1 cellular context compared by ENCODE assay signal in the genomic region with DNA sequence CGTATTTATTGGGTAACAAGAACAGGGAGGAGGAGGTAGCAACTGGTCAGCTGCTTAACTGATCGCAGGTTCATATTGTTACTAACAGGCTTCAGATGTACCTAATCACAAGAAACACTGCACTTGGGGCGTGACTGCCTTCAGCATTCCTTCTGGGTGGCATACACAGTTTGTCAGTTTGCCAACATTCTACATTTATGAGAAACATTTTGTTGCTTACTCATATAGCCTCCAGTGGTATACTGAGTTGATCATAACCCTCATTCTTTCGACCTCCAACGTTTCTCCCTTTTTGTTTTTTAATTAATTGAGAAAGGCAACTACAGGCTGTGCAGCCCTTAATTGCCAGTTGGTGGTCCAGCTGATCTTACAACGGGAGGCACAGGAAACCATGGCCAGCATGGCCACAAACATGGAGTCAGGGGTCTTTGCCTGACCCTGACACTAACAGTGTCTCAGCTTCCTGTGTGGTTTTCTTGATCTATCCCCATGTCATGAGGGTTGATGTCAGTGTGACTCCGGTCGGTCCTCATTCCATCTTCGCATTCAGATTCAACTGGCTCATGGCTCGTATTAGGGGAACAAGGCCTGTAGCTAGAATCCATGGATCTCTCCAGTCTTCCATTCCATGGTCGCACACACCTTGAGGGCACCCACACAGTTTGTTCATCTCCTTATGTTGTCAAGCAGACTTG.
TF ChIP-seq lines count a peak whose summit lies in the region.

No MANE protein-coding gene starts in this region.

TF ChIP-seq in GM23338, 12 proteins besides CTCF, POLR2A, EP300 and RAD21 (continued from another document):
- no peak for TF ChIP-seq ZNF462 (CRISPR knock-in tag; IDR thresholded peaks at IDR 0.05)
- TF ChIP-seq, protein P1, sequence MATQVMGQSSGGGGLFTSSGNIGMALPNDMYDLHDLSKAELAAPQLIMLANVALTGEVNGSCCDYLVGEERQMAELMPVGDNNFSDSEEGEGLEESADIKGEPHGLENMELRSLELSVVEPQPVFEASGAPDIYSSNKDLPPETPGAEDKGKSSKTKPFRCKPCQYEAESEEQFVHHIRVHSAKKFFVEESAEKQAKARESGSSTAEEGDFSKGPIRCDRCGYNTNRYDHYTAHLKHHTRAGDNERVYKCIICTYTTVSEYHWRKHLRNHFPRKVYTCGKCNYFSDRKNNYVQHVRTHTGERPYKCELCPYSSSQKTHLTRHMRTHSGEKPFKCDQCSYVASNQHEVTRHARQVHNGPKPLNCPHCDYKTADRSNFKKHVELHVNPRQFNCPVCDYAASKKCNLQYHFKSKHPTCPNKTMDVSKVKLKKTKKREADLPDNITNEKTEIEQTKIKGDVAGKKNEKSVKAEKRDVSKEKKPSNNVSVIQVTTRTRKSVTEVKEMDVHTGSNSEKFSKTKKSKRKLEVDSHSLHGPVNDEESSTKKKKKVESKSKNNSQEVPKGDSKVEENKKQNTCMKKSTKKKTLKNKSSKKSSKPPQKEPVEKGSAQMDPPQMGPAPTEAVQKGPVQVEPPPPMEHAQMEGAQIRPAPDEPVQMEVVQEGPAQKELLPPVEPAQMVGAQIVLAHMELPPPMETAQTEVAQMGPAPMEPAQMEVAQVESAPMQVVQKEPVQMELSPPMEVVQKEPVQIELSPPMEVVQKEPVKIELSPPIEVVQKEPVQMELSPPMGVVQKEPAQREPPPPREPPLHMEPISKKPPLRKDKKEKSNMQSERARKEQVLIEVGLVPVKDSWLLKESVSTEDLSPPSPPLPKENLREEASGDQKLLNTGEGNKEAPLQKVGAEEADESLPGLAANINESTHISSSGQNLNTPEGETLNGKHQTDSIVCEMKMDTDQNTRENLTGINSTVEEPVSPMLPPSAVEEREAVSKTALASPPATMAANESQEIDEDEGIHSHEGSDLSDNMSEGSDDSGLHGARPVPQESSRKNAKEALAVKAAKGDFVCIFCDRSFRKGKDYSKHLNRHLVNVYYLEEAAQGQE (IDR thresholded peaks at IDR 0.05; ENCODE audit: unreplicated experiment): no peak
- TF ChIP-seq, protein P2, sequence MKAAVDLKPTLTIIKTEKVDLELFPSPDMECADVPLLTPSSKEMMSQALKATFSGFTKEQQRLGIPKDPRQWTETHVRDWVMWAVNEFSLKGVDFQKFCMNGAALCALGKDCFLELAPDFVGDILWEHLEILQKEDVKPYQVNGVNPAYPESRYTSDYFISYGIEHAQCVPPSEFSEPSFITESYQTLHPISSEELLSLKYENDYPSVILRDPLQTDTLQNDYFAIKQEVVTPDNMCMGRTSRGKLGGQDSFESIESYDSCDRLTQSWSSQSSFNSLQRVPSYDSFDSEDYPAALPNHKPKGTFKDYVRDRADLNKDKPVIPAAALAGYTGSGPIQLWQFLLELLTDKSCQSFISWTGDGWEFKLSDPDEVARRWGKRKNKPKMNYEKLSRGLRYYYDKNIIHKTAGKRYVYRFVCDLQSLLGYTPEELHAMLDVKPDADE (IDR thresholded peaks at IDR 0.05): no peak
